ENCODE assay signal across 1 cellular context in genomic region chr19:10251792-10252694, GRCh38.
TF ChIP-seq lines count a peak whose summit lies in the region.

TSS of gene MRPL4 (plus strand) at chr19:10252214. CDS start at chr19:10252254, 40 bp downstream.

TF ChIP-seq in HepG2, 621 proteins besides CTCF, POLR2A, EP300 and RAD21 (continued from another document and continues in another):
- no peak for TF ChIP-seq ZNF609 (CRISPR knock-in tag; IDR thresholded peaks at IDR 0.05; ENCODE audit: borderline replicate concordance)
- TF ChIP-seq NR3C1 (CRISPR knock-in tag; IDR thresholded peaks at IDR 0.05) = no peak
- TF ChIP-seq KIAA2018 (CRISPR knock-in tag; IDR thresholded peaks at IDR 0.05; ENCODE audit: borderline replicate concordance) = no peak
- no peak for TF ChIP-seq ERF (CRISPR knock-in tag; IDR thresholded peaks at IDR 0.05)
- TF ChIP-seq ZNF800 (CRISPR knock-in tag; IDR thresholded peaks at IDR 0.05) = peak; percentile 78; the same call in 1 of the 2 replicates
- TF ChIP-seq SP140L (CRISPR knock-in tag; IDR thresholded peaks at IDR 0.05; ENCODE audit: borderline replicate concordance) = no peak
- no peak for TF ChIP-seq PRPF4 (IDR thresholded peaks at IDR 0.05; ENCODE audit: low read depth, low read length, poor library complexity, severe bottlenecking)
- TF ChIP-seq KAT8 (CRISPR knock-in tag; IDR thresholded peaks at IDR 0.05) = peak; percentile 99
- no peak for TF ChIP-seq THYN1 (CRISPR knock-in tag; IDR thresholded peaks at IDR 0.05; ENCODE audit: borderline replicate concordance, low read depth)
- peak; percentile 98 for TF ChIP-seq SAP130 (CRISPR knock-in tag; IDR thresholded peaks at IDR 0.05; ENCODE audit: low read depth)
- no peak for TF ChIP-seq ZSCAN22 (CRISPR knock-in tag; IDR thresholded peaks at IDR 0.05)
- TF ChIP-seq FOXA1 (IDR thresholded peaks at IDR 0.05) = no peak
- TF ChIP-seq FOXA1 (CRISPR knock-in tag; IDR thresholded peaks at IDR 0.05) = 0 out of 2 replicates have a peak, but pooled peaks have one; percentile 33
- peak; percentile 64 for TF ChIP-seq HNF4A (CRISPR knock-in tag; IDR thresholded peaks at IDR 0.05)
- TF ChIP-seq ZNF337 (CRISPR knock-in tag; IDR thresholded peaks at IDR 0.05; ENCODE audit: borderline replicate concordance, low read depth) = peak; percentile 96; the same call in 1 of the 2 replicates
- no peak for TF ChIP-seq SETDB1 (CRISPR knock-in tag; IDR thresholded peaks at IDR 0.05; ENCODE audit: borderline replicate concordance)
- peak; percentile 98 for TF ChIP-seq MYC (CRISPR knock-in tag; IDR thresholded peaks at IDR 0.05; ENCODE audit: borderline replicate concordance)
- no peak for TF ChIP-seq ZNF496 (CRISPR knock-in tag; IDR thresholded peaks at IDR 0.05; ENCODE audit: insufficient replicate concordance)
- peak; percentile 83 for TF ChIP-seq HBP1 (CRISPR knock-in tag; IDR thresholded peaks at IDR 0.05; ENCODE audit: low read depth)
- TF ChIP-seq ZSCAN9 (CRISPR knock-in tag; IDR thresholded peaks at IDR 0.05; ENCODE audit: borderline replicate concordance) = no peak
- TF ChIP-seq FOXM1 (CRISPR knock-in tag; IDR thresholded peaks at IDR 0.05) = peak; percentile 58; the same call in 1 of the 2 replicates
- no peak for TF ChIP-seq SNAPC4 (CRISPR knock-in tag; IDR thresholded peaks at IDR 0.05)
- no peak for TF ChIP-seq CHD4 (IDR thresholded peaks at IDR 0.05; ENCODE audit: borderline replicate concordance, low read length)
- no peak for TF ChIP-seq FOSL1 (CRISPR knock-in tag; IDR thresholded peaks at IDR 0.05; ENCODE audit: borderline replicate concordance)
- TF ChIP-seq JUNB (CRISPR knock-in tag; IDR thresholded peaks at IDR 0.05; ENCODE audit: borderline replicate concordance) = peak; percentile 22; the same call in 1 of the 2 replicates
- TF ChIP-seq ZNF784 (CRISPR knock-in tag; IDR thresholded peaks at IDR 0.05; ENCODE audit: borderline replicate concordance) = peak; percentile 91
- TF ChIP-seq MED13 (CRISPR knock-in tag; IDR thresholded peaks at IDR 0.05) = peak; percentile 83
- peak; percentile 41; the same call in 1 of the 2 replicates for TF ChIP-seq ZXDC (CRISPR knock-in tag; IDR thresholded peaks at IDR 0.05)
- TF ChIP-seq ARID2 (CRISPR knock-in tag; IDR thresholded peaks at IDR 0.05; ENCODE audit: borderline replicate concordance) = no peak
- TF ChIP-seq HNRNPUL1 (IDR thresholded peaks at IDR 0.05; ENCODE audit: low read depth, low read length) = no peak
